16 cellular contexts compared by ENCODE assay signal in the genomic region with DNA sequence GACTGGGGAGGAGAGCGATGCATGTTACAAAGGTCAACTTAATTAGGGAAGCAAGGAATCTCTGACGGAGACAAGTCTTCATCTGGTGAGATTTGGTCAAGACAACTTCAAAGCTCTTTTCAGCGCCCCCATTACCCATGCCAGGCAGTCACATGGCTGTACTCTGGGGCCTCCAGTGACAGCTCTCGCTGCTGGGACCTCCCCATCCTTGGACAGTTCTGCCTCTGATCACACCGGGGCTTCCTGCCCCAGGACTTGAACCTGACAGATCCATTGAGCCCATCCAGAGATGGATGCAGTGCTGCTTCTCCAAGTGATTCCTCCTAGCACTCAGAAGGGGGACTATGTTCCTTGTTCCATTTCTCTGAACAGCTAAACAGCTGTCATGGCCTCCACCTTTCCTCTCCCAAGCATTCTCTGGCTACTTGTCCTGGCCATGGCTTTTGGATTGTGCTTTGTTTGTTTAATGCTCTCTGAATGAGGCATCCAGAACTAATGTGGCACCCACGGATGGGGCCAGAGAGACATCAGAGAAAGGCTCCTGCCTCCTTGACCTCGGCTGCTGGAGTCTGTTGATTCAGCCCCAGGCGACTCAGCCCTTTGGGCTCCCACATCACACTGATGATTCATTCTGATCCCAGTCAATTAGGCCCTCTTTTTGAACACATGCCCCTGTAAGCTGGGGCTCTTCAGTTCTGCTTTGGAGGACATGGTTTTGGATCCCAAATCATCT.
DNase-seq lines count a peak whose midpoint lies in the region; ATAC-seq and TF ChIP-seq lines count a peak whose summit lies in the region.
"Had no signal": no experiment of that assay in that cellular context is flagged by ENCODE, and none has a peak within 500 bp of the region (broad histone marks: within the 10 kb centered on the region; RNA-seq: fewer than 3 reads in every experiment).

No MANE protein-coding gene starts in this region.

- H3K27ac ChIP-seq in GM23248 (peak overlapping the region; percentile 84), RWPE1 (peak overlapping the region; percentile 4; the same call in 1 of the 2 replicates), mesendoderm (ENCODE audit: low read depth, low read length) (no peak overlapping the region)
- H3K27ac ChIP-seq: ascending aorta, Peyer's patch, prostate gland had no signal

- H3F3A ChIP-seq in GM23248 (ENCODE audit: insufficient read depth) = peaks cover 37% of the 10 kb centered on the region

- H4K5ac ChIP-seq in mesendoderm (ENCODE audit: low read length) = no peak overlapping the region

- no peaks in the 10 kb centered on the region for H3K79me1 ChIP-seq in mesendoderm (ENCODE audit: low read length)

- H3K9me3 Mint-ChIP-seq in stimulated activated effector memory CD8-positive, alpha-beta T cell treated with anti-CD3 and anti-CD28 coated beads, Interleukin-12 subunit alpha, Interleukin-12 subunit beta, amount 100 ng/mL, for 72 hours = peaks cover 16% of the 10 kb centered on the region

- H3K4me3 ChIP-seq in AG10803 (ENCODE audit: low read length) (no peak overlapping the region), GM23248 (no peak overlapping the region), mesendoderm (ENCODE audit: low read length) (no peak overlapping the region)
- H3K4me3 ChIP-seq: ascending aorta, Peyer's patch, prostate gland had no signal

- H3K36me3 Mint-ChIP-seq in stimulated activated effector memory CD8-positive, alpha-beta T cell treated with anti-CD3 and anti-CD28 coated beads, Interleukin-12 subunit alpha, Interleukin-12 subunit beta, amount 100 ng/mL, for 72 hours = no peaks in the 10 kb centered on the region

- no peaks in the 10 kb centered on the region for H3K9me2 ChIP-seq in GM23248 (ENCODE audit: insufficient read depth)

- CTCF ChIA-PET in RWPE1 (lab: Yijun Ruan, JAX) = no interaction called here

- H3K56ac ChIP-seq in mesendoderm (ENCODE audit: low read length) = peak overlapping the region; percentile 28

- H3K9ac ChIP-seq in GM23248 (peak overlapping the region; percentile 53), mesendoderm (ENCODE audit: low read length) (no peak overlapping the region)

- no peaks in the 10 kb centered on the region for H3K9me3 ChIP-seq in GM23248 (ENCODE audit: low read depth)
- H3K9me3 ChIP-seq: ascending aorta, Peyer's patch, prostate gland had no signal

- peak overlapping the region; percentile 46 for H2AFZ ChIP-seq in GM23248

- H3K27ac Mint-ChIP-seq in stimulated activated effector memory CD8-positive, alpha-beta T cell treated with anti-CD3 and anti-CD28 coated beads, Interleukin-12 subunit alpha, Interleukin-12 subunit beta, amount 100 ng/mL, for 72 hours = no peak overlapping the region
- H3K27ac Mint-ChIP-seq: activated T-helper 2 cell treated with anti-CD3 and anti-CD28 coated beads, Interferon-gamma antibody, Interleukin-2, Interleukin-4, amounts not matched to agents 10 μg/mL and 5 μg/mL and 100 μg/mL, durations not matched to agents 14 hours and 24 hours and 36 hours had no signal

- H4K20me1 ChIP-seq in GM23248 (ENCODE audit: insufficient read depth) = no peaks in the 10 kb centered on the region

- DNase-seq in AG10803 (ENCODE audit: low read depth) (peak; percentile 82), GM23248 (peak; percentile 95), RWPE1 (ENCODE audit: low spot score) (no peak), mesendoderm (no peak), inferior parietal cortex (ENCODE audit: extremely low spot score) (no peak)
- DNase-seq in stimulated activated effector memory CD8-positive, alpha-beta T cell treated with anti-CD3 and anti-CD28 coated beads, Interleukin-12 subunit alpha, Interleukin-12 subunit beta, amount 100 ng/mL, for 72 hours (ENCODE audit: low spot score in 2 of 2) = no peak
- DNase-seq: AML-193, DMS79, GOT3, Peyer's patch, T-helper 2 cell had no signal

- H3K36me3 ChIP-seq in GM23248 (ENCODE audit: low read depth) (no peaks in the 10 kb centered on the region), mesendoderm (ENCODE audit: control insufficient read depth, insufficient read depth, low read length) (no peaks in the 10 kb centered on the region)
- H3K36me3 ChIP-seq: ascending aorta, Peyer's patch, prostate gland had no signal

- H3K4me1 ChIP-seq in GM23248 (ENCODE audit: insufficient read depth) = peaks cover 38% of the 10 kb centered on the region
- peaks cover 2% of the 10 kb centered on the region for H3K4me1 ChIP-seq in mesendoderm (ENCODE audit: control insufficient read depth, low read depth, low read length)
- H3K4me1 ChIP-seq: ascending aorta, Peyer's patch, prostate gland had no signal

- H4K8ac ChIP-seq in mesendoderm (ENCODE audit: low read depth, low read length) = no peak overlapping the region

- no peaks in the 10 kb centered on the region for H3K79me2 ChIP-seq in GM23248 (ENCODE audit: insufficient read depth)
- no peaks in the 10 kb centered on the region for H3K79me2 ChIP-seq in mesendoderm (ENCODE audit: control insufficient read depth, insufficient read depth, low read length)

- no peak overlapping the region for H3K23ac ChIP-seq in mesendoderm (ENCODE audit: low read length)

- no peak for ATAC-seq in HG02588 (IDR thresholded peaks at IDR 0.05; ENCODE audit: unreplicated experiment)
- no peak for ATAC-seq in stimulated activated effector memory CD8-positive, alpha-beta T cell treated with anti-CD3 and anti-CD28 coated beads, Interleukin-12 subunit alpha, Interleukin-12 subunit beta, amount 100 ng/mL, for 72 hours
- ATAC-seq in HG03565 (IDR thresholded peaks at IDR 0.05; ENCODE audit: unreplicated experiment) = no peak

- no peak overlapping the region for H3K18ac ChIP-seq in mesendoderm (ENCODE audit: low read length)

- in situ Hi-C loops in GM23248 (cut with MboI) = no loop called here

- no peak overlapping the region for H3K4me3 Mint-ChIP-seq in stimulated activated effector memory CD8-positive, alpha-beta T cell treated with anti-CD3 and anti-CD28 coated beads, Interleukin-12 subunit alpha, Interleukin-12 subunit beta, amount 100 ng/mL, for 72 hours

- POLR2A ChIA-PET in RWPE1 (lab: Yijun Ruan, JAX; ENCODE audit: low non-redundant PET) = no interaction called here

- WGBS in GM23248 (ENCODE audit: low coverage in 1 of 2, low lambda C conversion rate in 2 of 2, missing lambda C conversion rate in 2 of 2), 2 experiments = 52 to 61% methylated on average over 7 to 8 of the region's 8 CpGs
- WGBS in mesendoderm (ENCODE audit: extremely low coverage, insufficient coverage, low lambda C conversion rate) = no CpG with 5 or more reads among the region's 8 CpGs

- H3K4ac ChIP-seq in mesendoderm (ENCODE audit: low read depth, low read length) = no peak overlapping the region

- no peak overlapping the region for H2BK5ac ChIP-seq in mesendoderm (ENCODE audit: low read length)

- H3K4me2 ChIP-seq in GM23248 (ENCODE audit: unreplicated experiment) = peak overlapping the region; percentile 10
- no peak overlapping the region for H3K4me2 ChIP-seq in mesendoderm (ENCODE audit: low read length)

- H2BK15ac ChIP-seq in mesendoderm (replicated peaks; ENCODE audit: low read depth) = no peak overlapping the region

- no peak for TF ChIP-seq CTCF in AG10803 (conservative IDR thresholded peaks at IDR 0.05; ENCODE audit: low read length)
- TF ChIP-seq CTCF in RWPE1 (conservative IDR thresholded peaks at IDR 0.05; ENCODE audit: low read depth) = no peak

- H2BK120ac ChIP-seq in mesendoderm (ENCODE audit: low read depth, low read length) = no peak overlapping the region

- H3K27me3 ChIP-seq in GM23248 (replicated peaks; ENCODE audit: insufficient read depth) (no peaks in the 10 kb centered on the region), mesendoderm (ENCODE audit: insufficient read depth, low read length, poor library complexity) (no peaks in the 10 kb centered on the region)
- H3K27me3 ChIP-seq: ascending aorta, Peyer's patch had no signal

- H3K4me1 Mint-ChIP-seq in stimulated activated effector memory CD8-positive, alpha-beta T cell treated with anti-CD3 and anti-CD28 coated beads, Interleukin-12 subunit alpha, Interleukin-12 subunit beta, amount 100 ng/mL, for 72 hours = no peaks in the 10 kb centered on the region

- H2AK5ac ChIP-seq in mesendoderm (ENCODE audit: low read length) = no peak overlapping the region

Comparison
In these comparisons a context has a peak if more than half of its experiments do, and no peak if none do; other contexts are left out.
1. DNase-seq: peak in AG10803 (single experiment) and GM23248 (single experiment); none in RWPE1 (single experiment), mesendoderm (single experiment), inferior parietal cortex (single experiment) and stimulated activated effector memory CD8-positive, alpha-beta T cell treated with anti-CD3 and anti-CD28 coated beads, Interleukin-12 subunit alpha, Interleukin-12 subunit beta, amount 100 ng/mL, for 72 hours (0 of 2).